Comparison of ENCODE assay signal across 8 cellular contexts in the genomic region with DNA sequence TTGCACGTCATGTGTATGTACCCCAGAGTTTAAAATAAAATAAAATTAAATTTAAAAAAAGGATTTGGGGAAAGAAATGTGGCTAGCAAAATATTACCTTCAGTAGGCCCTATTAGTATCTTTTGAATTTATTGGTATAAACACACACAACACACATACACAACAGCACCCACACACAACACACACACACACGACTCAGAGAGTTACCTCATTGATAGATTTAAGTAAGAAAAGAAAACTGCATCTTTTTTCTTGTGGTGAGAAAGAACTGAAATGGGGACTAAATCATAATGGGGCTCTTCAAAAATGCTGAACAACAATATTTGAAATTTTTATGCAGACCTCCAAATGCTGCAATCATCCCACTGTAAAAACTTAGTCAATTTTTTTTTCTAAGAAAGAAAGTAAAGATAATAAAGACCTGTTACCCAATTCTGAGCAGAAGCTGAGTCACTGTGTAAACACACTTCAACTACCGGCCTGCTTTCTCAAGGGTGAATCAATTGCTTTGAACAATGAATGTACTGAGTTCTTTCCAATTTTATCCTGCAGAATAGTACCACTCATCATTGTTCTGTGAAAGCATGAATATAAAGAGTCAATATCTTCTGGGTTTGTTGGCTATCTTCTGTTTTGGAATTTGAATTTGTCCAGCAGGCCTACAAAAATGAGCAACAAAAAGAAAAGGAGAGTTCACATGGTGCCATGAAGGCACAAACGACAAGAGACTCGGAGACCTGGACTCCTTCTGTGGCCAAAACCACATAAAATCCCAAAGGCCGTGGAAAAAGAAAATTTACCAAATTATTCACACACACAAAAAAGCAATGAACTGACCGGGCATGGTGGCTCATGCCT. TPM values are rescaled to one million over a fixed set of nuclear protein-coding genes. Genes with fewer than 3 reads are reported as not detected.
DNase-seq lines count a peak whose midpoint lies in the region; ATAC-seq and TF ChIP-seq lines count a peak whose summit lies in the region.

No MANE protein-coding gene starts in this region.

- H3K4me1 ChIP-seq in GM23338 (ENCODE audit: insufficient read depth) (peaks cover 12% of the 10 kb centered on the region), PC-3 (ENCODE audit: insufficient read depth, low read length) (peaks cover 29% of the 10 kb centered on the region), fibroblast of lung (ENCODE audit: control insufficient read depth, extremely low read depth, insufficient read depth, low read length) (no peaks in the 10 kb centered on the region)

- H3F3A ChIP-seq in GM23338 (replicated peaks; ENCODE audit: low read depth) (no peaks in the 10 kb centered on the region), PC-3 (ENCODE audit: low read length, unreplicated experiment) (no peaks in the 10 kb centered on the region)

- H2AFZ ChIP-seq in GM23338 (no peak overlapping the region), PC-3 (ENCODE audit: low read length) (peak overlapping the region; percentile 32; the same call in 1 of the 2 replicates), fibroblast of lung (ENCODE audit: low read length) (no peak overlapping the region)

- DNase-seq in GM23338 (ENCODE audit: low spot score): no peak
- DNase-seq in PC-3: peak; percentile 94
- DNase-seq in fibroblast of lung (ENCODE audit: low read depth in 2 of 2): peak; percentile 90 to 93
- no peak for DNase-seq in sciatic nerve (ENCODE audit: low spot score)
- no peak for DNase-seq in NK-92 (lab: John Stamatoyannopoulos, UW; ENCODE audit: unreplicated experiment)
- no peak for DNase-seq in effector memory CD8-positive, alpha-beta T cell
- no peak for DNase-seq in activated CD4-positive, alpha-beta memory T cell treated with anti-CD3 and anti-CD28 coated beads, Interleukin-2, amount 10 ng/mL, durations not matched to agents 7 days and 5 days

- POLR2A ChIA-PET in PC-3 (lab: Charles Lee; ENCODE audit: unreplicated experiment): no interaction called here
- POLR2A ChIA-PET in activated CD4-positive, alpha-beta memory T cell treated with anti-CD3 and anti-CD28 coated beads, Interleukin-2, amount 10 ng/mL, durations not matched to agents 7 days and 5 days (lab: Charles Lee): no interaction called here

- H3K36me3 Mint-ChIP-seq in GM23338 (ENCODE audit: low read depth): no peaks in the 10 kb centered on the region; the same call in 2 of the 3 replicates
- no peaks in the 10 kb centered on the region for H3K36me3 Mint-ChIP-seq in effector memory CD8-positive, alpha-beta T cell (ENCODE audit: insufficient read depth)
- no peaks in the 10 kb centered on the region for H3K36me3 Mint-ChIP-seq in activated CD4-positive, alpha-beta memory T cell treated with anti-CD3 and anti-CD28 coated beads, Interleukin-2, amount 10 ng/mL, durations not matched to agents 7 days and 5 days (ENCODE audit: low read depth)

- H3K9me2 ChIP-seq in GM23338 (ENCODE audit: insufficient read depth): no peaks in the 10 kb centered on the region
- H3K9me2 ChIP-seq in PC-3 (replicated peaks; ENCODE audit: low read length): no peaks in the 10 kb centered on the region

- peaks cover 17% of the 10 kb centered on the region for H3K4me1 Mint-ChIP-seq in GM23338
- H3K4me1 Mint-ChIP-seq in effector memory CD8-positive, alpha-beta T cell (ENCODE audit: low read depth in 2 of 2): no peaks in the 10 kb centered on the region
- H3K4me1 Mint-ChIP-seq in activated CD4-positive, alpha-beta memory T cell treated with anti-CD3 and anti-CD28 coated beads, Interleukin-2, amount 10 ng/mL, durations not matched to agents 7 days and 5 days: no peaks in the 10 kb centered on the region

- H3K9me3 ChIP-seq in PC-3 (ENCODE audit: low read length) (no peaks in the 10 kb centered on the region), fibroblast of lung (ENCODE audit: control insufficient read depth, insufficient read depth, low read depth, low read length) (no peaks in the 10 kb centered on the region)

- H3K36me3 ChIP-seq in GM23338 (ENCODE audit: insufficient read depth) (no peaks in the 10 kb centered on the region), PC-3 (ENCODE audit: low read depth, low read length) (no peaks in the 10 kb centered on the region), fibroblast of lung (ENCODE audit: control insufficient read depth, insufficient read depth, low read length) (no peaks in the 10 kb centered on the region)

- no peaks in the 10 kb centered on the region for H3K9me3 Mint-ChIP-seq in GM23338
- H3K9me3 Mint-ChIP-seq in effector memory CD8-positive, alpha-beta T cell: no peaks in the 10 kb centered on the region
- H3K9me3 Mint-ChIP-seq in activated CD4-positive, alpha-beta memory T cell treated with anti-CD3 and anti-CD28 coated beads, Interleukin-2, amount 10 ng/mL, durations not matched to agents 7 days and 5 days: no peaks in the 10 kb centered on the region

- TF ChIP-seq CTCF in GM23338 (conservative IDR thresholded peaks at IDR 0.05; ENCODE audit: low read depth in 2 of 2) (no peak), PC-3 (conservative IDR thresholded peaks at IDR 0.05; ENCODE audit: low read depth, low read length) (no peak), fibroblast of lung (conservative IDR thresholded peaks at IDR 0.05 in 1 of 2, IDR thresholded peaks at IDR 0.05 in 1 of 2; ENCODE audit: low read depth in 1 of 2, low read length in 2 of 2) (no peak)

- intact Hi-C loops in PC-3 (cut with micrococcal nuclease): loop anchor here (1.0 to 5.0 kb wide), 4 partner anchors 10 to 128 kb away; a partner anchor contains a TSS
- intact Hi-C loops in sciatic nerve (cut with DNase I): no loop called here

- H4K20me1 ChIP-seq in GM23338 (replicated peaks; ENCODE audit: insufficient read depth) (no peaks in the 10 kb centered on the region), PC-3 (ENCODE audit: low read length) (no peaks in the 10 kb centered on the region), fibroblast of lung (ENCODE audit: control insufficient read depth, extremely low read depth, insufficient read depth, low read length) (no peaks in the 10 kb centered on the region)

- H3K4me3 ChIP-seq in GM23338: no peak overlapping the region
- peak overlapping the region; percentile 47; the same call in 1 of the 2 replicates for H3K4me3 ChIP-seq in PC-3 (ENCODE audit: low read length)
- H3K4me3 ChIP-seq in fibroblast of lung (replicated peaks in 1 of 4; ENCODE audit: control extremely low read depth in 1 of 4, insufficient read depth in 1 of 4, low read depth in 3 of 4, low read length in 4 of 4): no peak overlapping the region

- H3K27ac Mint-ChIP-seq in GM23338: peak overlapping the region; percentile 45
- H3K27ac Mint-ChIP-seq in effector memory CD8-positive, alpha-beta T cell: no peak overlapping the region
- H3K27ac Mint-ChIP-seq in activated CD4-positive, alpha-beta memory T cell treated with anti-CD3 and anti-CD28 coated beads, Interleukin-2, amount 10 ng/mL, durations not matched to agents 7 days and 5 days: no peak overlapping the region

- no TSS peak for BruUV-seq in PC-3 (replicated peaks; lab: Mats Ljungman, UMichigan)

- ATAC-seq in GM23338: no peak
- ATAC-seq in PC-3: peak; percentile 91
- ATAC-seq in sciatic nerve: peak; percentile 97
- ATAC-seq in effector memory CD8-positive, alpha-beta T cell (replicated peaks): no peak
- ATAC-seq in HG03280 (IDR thresholded peaks at IDR 0.05; ENCODE audit: unreplicated experiment): no peak

- H3K79me2 ChIP-seq in GM23338 (replicated peaks; ENCODE audit: insufficient read depth) (no peaks in the 10 kb centered on the region), PC-3 (ENCODE audit: low read length) (no peaks in the 10 kb centered on the region), fibroblast of lung (ENCODE audit: control insufficient read depth, insufficient read depth, low read length) (no peaks in the 10 kb centered on the region)

- no peak overlapping the region for H3K27ac ChIP-seq in GM23338 (ENCODE audit: low read depth)
- peak overlapping the region; percentile 97 for H3K27ac ChIP-seq in PC-3 (ENCODE audit: low read length)
- H3K27ac ChIP-seq in fibroblast of lung (ENCODE audit: insufficient read depth, low read length): no peak overlapping the region

- H3K4me2 ChIP-seq in GM23338: no peak overlapping the region; the same call in 1 of the 2 replicates
- peak overlapping the region; percentile 82 for H3K4me2 ChIP-seq in PC-3 (ENCODE audit: low read length)
- H3K4me2 ChIP-seq in fibroblast of lung (ENCODE audit: extremely low read depth, insufficient read depth, low read length): no peak overlapping the region

- H3K27me3 ChIP-seq in GM23338 (ENCODE audit: insufficient read depth): no peaks in the 10 kb centered on the region
- no peaks in the 10 kb centered on the region for H3K27me3 ChIP-seq in PC-3 (ENCODE audit: low read length)
- H3K27me3 ChIP-seq in fibroblast of lung (ENCODE audit: control insufficient read depth, insufficient read depth, low read length): no peaks in the 10 kb centered on the region

- H3K27me3 Mint-ChIP-seq in GM23338 (ENCODE audit: insufficient read depth, low read depth, poor library complexity): peaks cover 1% of the 10 kb centered on the region
- peaks cover 10 to 31% of the 10 kb centered on the region in 2 donors for H3K27me3 Mint-ChIP-seq in effector memory CD8-positive, alpha-beta T cell
- no peaks in the 10 kb centered on the region for H3K27me3 Mint-ChIP-seq in activated CD4-positive, alpha-beta memory T cell treated with anti-CD3 and anti-CD28 coated beads, Interleukin-2, amount 10 ng/mL, durations not matched to agents 7 days and 5 days

- H3K9ac ChIP-seq in PC-3 (ENCODE audit: low read length) (peak overlapping the region; percentile 65), fibroblast of lung (ENCODE audit: insufficient read depth, low read length) (no peak overlapping the region)

- H3K4me3 Mint-ChIP-seq in GM23338: no peak overlapping the region
- no peak overlapping the region for H3K4me3 Mint-ChIP-seq in effector memory CD8-positive, alpha-beta T cell
- no peak overlapping the region for H3K4me3 Mint-ChIP-seq in activated CD4-positive, alpha-beta memory T cell treated with anti-CD3 and anti-CD28 coated beads, Interleukin-2, amount 10 ng/mL, durations not matched to agents 7 days and 5 days

- CTCF ChIA-PET in PC-3 (lab: Charles Lee): no interaction called here
- CTCF ChIA-PET in activated CD4-positive, alpha-beta memory T cell treated with anti-CD3 and anti-CD28 coated beads, Interleukin-2, amount 10 ng/mL, durations not matched to agents 7 days and 5 days (lab: Charles Lee): interaction anchor here (1.3 kb wide), 1 partner anchor 29 kb away, joined by 5 read pairs; no protein-coding TSS in a partner anchor

TF ChIP-seq in GM23338, 12 proteins besides CTCF, POLR2A, EP300 and RAD21 (continues in another document):
- TF ChIP-seq NANOG (IDR thresholded peaks at IDR 0.05; ENCODE audit: borderline replicate concordance) (no peak), STAT1 (IDR thresholded peaks at IDR 0.05; ENCODE audit: unreplicated experiment) (no peak)

RNA-seq across cellular contexts. Expression of a gene that starts 57.9 kb away (rescaled TPM):
- 487 and 496 TPM in 2 replicates for total RNA-seq in GM23338 (2014; rRNA removed; shearing (Covaris generic))
- polyA plus RNA-seq in GM23338 (2016; fragmentation: Nextera tagmentation; extraction: Ambion mirVana): 431 and 489 TPM in 2 replicates
- 60.9 and 70.0 TPM in 2 replicates for total RNA-seq in PC-3 (2014; rRNA removed)
- 449 and 600 TPM in 2 replicates for total RNA-seq in fibroblast of lung
- 173 and 210 TPM in 2 replicates for polyA plus RNA-seq in fibroblast of lung
- polyA plus RNA-seq in fibroblast of lung (2012): 143 and 171 TPM in 2 replicates
- 85.4 and 99.1 TPM in 2 replicates for polyA minus RNA-seq in fibroblast of lung (ENCODE audit: low replicate concordance)
- 114 TPM for total RNA-seq in sciatic nerve
- 100 to 1,000 TPM; 143 to 154 TPM for total RNA-seq in activated CD4-positive, alpha-beta memory T cell treated with anti-CD3 and anti-CD28 coated beads, Interleukin-2, amount 10 ng/mL, durations not matched to agents 7 days and 5 days

Comparison
In these comparisons a context has a peak if more than half of its experiments do, and no peak if none do; other contexts are left out.
1. ATAC-seq: peak in PC-3 (single experiment) and sciatic nerve (single experiment); none in GM23338 (single experiment), effector memory CD8-positive, alpha-beta T cell (single experiment) and HG03280 (single experiment).
2. DNase-seq: peak in PC-3 (single experiment) and fibroblast of lung (2 of 2); none in GM23338 (single experiment), sciatic nerve (single experiment), NK-92 (single experiment), effector memory CD8-positive, alpha-beta T cell (0 of 3) and activated CD4-positive, alpha-beta memory T cell treated with anti-CD3 and anti-CD28 coated beads, Interleukin-2, amount 10 ng/mL, durations not matched to agents 7 days and 5 days (single experiment).